19 cellular contexts compared by ENCODE assay signal in the genomic region with DNA sequence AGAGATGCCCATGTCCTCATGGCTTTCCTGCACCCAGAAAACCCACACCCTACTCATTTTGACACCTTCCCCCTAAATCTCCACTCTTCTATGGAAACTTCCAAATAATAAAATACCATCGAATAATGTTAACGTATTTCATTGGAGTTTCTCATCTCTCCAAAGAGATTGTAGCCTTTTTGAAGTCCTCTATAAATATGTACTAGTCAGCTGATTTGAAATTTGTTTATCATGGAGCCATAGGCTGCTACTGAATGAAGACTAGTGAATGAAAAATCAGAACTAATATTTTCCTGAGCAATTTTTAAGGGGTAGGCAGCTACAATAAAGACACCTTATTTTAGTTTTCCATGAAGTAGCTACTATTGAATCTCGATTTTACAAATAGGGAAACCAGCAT.
DNase-seq lines count a peak whose midpoint lies in the region; ATAC-seq, FAIRE-seq and TF ChIP-seq lines count a peak whose summit lies in the region.
"Had no signal": no experiment of that assay in that cellular context is flagged by ENCODE, and none has a peak within 500 bp of the region (broad histone marks: within the 10 kb centered on the region; RNA-seq: fewer than 3 reads in every experiment).

No MANE protein-coding gene starts in this region.

- no peak for TF ChIP-seq POLR2A in HepG2 (IDR thresholded peaks at IDR 0.05; ENCODE audit: insufficient read depth in 1 of 2, low read depth in 2 of 2, low read length in 2 of 2)
- TF ChIP-seq POLR2A in right lobe of liver (IDR thresholded peaks at IDR 0.05) = no peak

- H3K36me3 ChIP-seq in HepG2 (replicated peaks in 1 of 2; ENCODE audit: control insufficient read depth in 1 of 2, insufficient read depth in 2 of 2, low read length in 2 of 2) (no peaks in the 10 kb centered on the region), right lobe of liver (no peaks in the 10 kb centered on the region), PC-9 (ENCODE audit: low read depth) (no peaks in the 10 kb centered on the region), trophoblast cell (ENCODE audit: control insufficient read depth in 1 of 2, insufficient read depth in 2 of 2, low read length in 2 of 2) (no peaks in the 10 kb centered on the region)
- H3K36me3 ChIP-seq: HAP-1 had no signal

- CTCF ChIA-PET in HepG2 (lab: Yijun Ruan, JAX; ENCODE audit: low intra/inter-chr PET ratio, low total read pairs) (no interaction called here), PC-9 (lab: Charles Lee) (no interaction called here)

- no peak overlapping the region for H3K9ac ChIP-seq in HepG2 (ENCODE audit: insufficient read depth, low read depth, low read length)
- H3K9ac ChIP-seq in trophoblast cell (ENCODE audit: low read length) = no peak overlapping the region

- no peak overlapping the region for H2AK5ac ChIP-seq in trophoblast cell (ENCODE audit: low read length)

- no peak overlapping the region for H3K4me2 ChIP-seq in HepG2 (ENCODE audit: low read depth, low read length)
- no peak overlapping the region for H3K4me2 ChIP-seq in PC-9
- no peak overlapping the region for H3K4me2 ChIP-seq in trophoblast cell (ENCODE audit: low read length)

- peak overlapping the region; percentile 50 for H4K8ac ChIP-seq in trophoblast cell (ENCODE audit: low read depth, low read length)

- in situ Hi-C loops in HepG2 (cut with HindIII; ENCODE audit: extremely low pct_ligation_motif_present, low pct_unique_long_range_greater_than_20kb) = loop anchor here (10.0 kb wide), 1 partner anchor 284 kb away; no protein-coding TSS in a partner anchor

- 67% methylated on average over 3 of the region's 3 CpGs for WGBS in HepG2 (ENCODE audit: low lambda C conversion rate)
- 96% methylated on average over 3 of the region's 3 CpGs for WGBS in right lobe of liver (ENCODE audit: insufficient coverage, low coverage, low lambda C conversion rate, missing lambda C conversion rate)
- WGBS in trophoblast cell (ENCODE audit: extremely low coverage, insufficient coverage, insufficient read length) = 100% methylated on average over 1 of the region's 3 CpGs

- H3K79me1 ChIP-seq in trophoblast cell (ENCODE audit: low read length) = peaks cover 53% of the 10 kb centered on the region

- H2AFZ ChIP-seq in HepG2 (ENCODE audit: low read length) (no peak overlapping the region), PC-9 (no peak overlapping the region), trophoblast cell (ENCODE audit: insufficient read depth, low read length, poor library complexity) (no peak overlapping the region)

- peak overlapping the region; percentile 48 for H2BK120ac ChIP-seq in trophoblast cell (ENCODE audit: insufficient read depth, low read length, poor library complexity)

- TF ChIP-seq RAD21 in HepG2 (CRISPR knock-in tag; IDR thresholded peaks at IDR 0.05) = no peak

- no peak overlapping the region for H3K4me3 ChIP-seq in HepG2 (replicated peaks in 1 of 3; ENCODE audit: insufficient read depth in 1 of 3, low read depth in 2 of 3, low read length in 3 of 3)
- no peak overlapping the region for H3K4me3 ChIP-seq in right lobe of liver
- no peak overlapping the region for H3K4me3 ChIP-seq in PC-9
- H3K4me3 ChIP-seq in trophoblast cell (ENCODE audit: low read depth, low read length) = no peak overlapping the region
- H3K4me3 ChIP-seq: HAP-1 had no signal

- H3K79me2 ChIP-seq in HepG2 (ENCODE audit: insufficient read depth, low read length) (no peaks in the 10 kb centered on the region), PC-9 (ENCODE audit: low read depth) (peaks cover 11% of the 10 kb centered on the region), trophoblast cell (ENCODE audit: control insufficient read depth, insufficient read depth, low read length, poor library complexity) (peaks cover 10% of the 10 kb centered on the region)

- H3K4ac ChIP-seq in trophoblast cell (ENCODE audit: low read depth, low read length) = no peak overlapping the region

- TF ChIP-seq CTCF in HepG2 (CRISPR knock-in tag; IDR thresholded peaks at IDR 0.05) (no peak), right lobe of liver (IDR thresholded peaks at IDR 0.05) (no peak), PC-9 (conservative IDR thresholded peaks at IDR 0.05) (no peak)

- no peak overlapping the region for H3K18ac ChIP-seq in trophoblast cell (ENCODE audit: low read length)

- peak overlapping the region; percentile 72 for H2BK12ac ChIP-seq in trophoblast cell (ENCODE audit: low read length)

- POLR2A ChIA-PET in HepG2 (lab: Yijun Ruan, JAX) (no interaction called here), PC-9 (lab: Charles Lee; ENCODE audit: unreplicated experiment) (no interaction called here)

- H3K4me1 ChIP-seq in HepG2 (ENCODE audit: insufficient read depth, low read length) (peaks cover 9% of the 10 kb centered on the region; the same call in 1 of the 2 replicates), right lobe of liver (no peaks in the 10 kb centered on the region), PC-9 (replicated peaks; ENCODE audit: insufficient read depth) (peaks cover 77% of the 10 kb centered on the region), trophoblast cell (ENCODE audit: control insufficient read depth in 1 of 2, insufficient read depth in 2 of 2, low read length in 2 of 2) (peaks cover 27 to 44% of the 10 kb centered on the region in 2 experiments)

- H3K9me2 ChIP-seq in PC-9 (ENCODE audit: insufficient read depth) = no peaks in the 10 kb centered on the region

- FAIRE-seq in HepG2 (lab: Jason Lieb, UNC) = no peak
- FAIRE-seq: G401.6, GM12892, H54 had no signal

- H3K9me3 ChIP-seq in HepG2 (ENCODE audit: low read length) (no peaks in the 10 kb centered on the region), right lobe of liver (no peaks in the 10 kb centered on the region), PC-9 (ENCODE audit: insufficient read depth, low read depth) (no peaks in the 10 kb centered on the region), trophoblast cell (ENCODE audit: insufficient read depth, low read depth, low read length) (no peaks in the 10 kb centered on the region)
- H3K9me3 ChIP-seq: Caco-2, HAP-1 had no signal

- H3K27ac ChIP-seq in HepG2 (ENCODE audit: extremely low read length, insufficient read depth, low read length) = no peak overlapping the region
- no peak overlapping the region for H3K27ac ChIP-seq in right lobe of liver
- H3K27ac ChIP-seq in PC-9 = 0 out of 2 replicates have a peak overlapping the region, but pooled peaks have one; percentile 90
- H3K27ac ChIP-seq in trophoblast cell (ENCODE audit: low read depth, low read length) = peak overlapping the region; percentile 97
- H3K27ac ChIP-seq: C4-2B had no signal

- DNase-seq in HepG2 (ENCODE audit: low spot score) = no peak
- DNase-seq in right lobe of liver = no peak
- DNase-seq in PC-9 = no peak
- no peak for DNase-seq in trophoblast cell
- DNase-seq in NCI-H2029 treated with DMSO at 0.1 percent for 48 hours (lab: John Stamatoyannopoulos, UW) = no peak
- no peak for DNase-seq in SKM-1 (lab: John Stamatoyannopoulos, UW; ENCODE audit: unreplicated experiment)
- DNase-seq: 8988T; Caco-2; CD4-positive, CD25-positive, alpha-beta regulatory T cell; CD8-positive, alpha-beta T cell; DMS153; DND-41; GOT3; HFFc6 had no signal

- ATAC-seq in HepG2 (no peak), right lobe of liver (no peak)
- ATAC-seq: CD8-positive, alpha-beta T cell had no signal

- H2BK5ac ChIP-seq in trophoblast cell (ENCODE audit: low read depth, low read length, poor library complexity) = peak overlapping the region; percentile 88

- intact Hi-C loops in HepG2 (cut with micrococcal nuclease; ENCODE audit: unreplicated experiment) (no loop called here), right lobe of liver (cut with DNase I) (no loop called here), PC-9 (cut with micrococcal nuclease; ENCODE audit: unreplicated experiment) (no loop called here)

- H3F3A ChIP-seq in PC-9 (ENCODE audit: insufficient read depth, low read depth) = peaks cover 68% of the 10 kb centered on the region

- TF ChIP-seq EP300 in HepG2 (IDR thresholded peaks at IDR 0.05; ENCODE audit: low read depth in 2 of 2, low read length in 2 of 2) = no peak
- no peak for TF ChIP-seq EP300 in HepG2 (CRISPR knock-in tag; IDR thresholded peaks at IDR 0.05; ENCODE audit: borderline replicate concordance)

- no peak overlapping the region for H4K12ac ChIP-seq in trophoblast cell (ENCODE audit: low read depth, low read length)

- H3K23ac ChIP-seq in trophoblast cell (ENCODE audit: low read length) = no peak overlapping the region

- no peaks in the 10 kb centered on the region for H4K20me1 ChIP-seq in HepG2 (ENCODE audit: insufficient read depth, low read length)
- no peaks in the 10 kb centered on the region for H4K20me1 ChIP-seq in PC-9 (ENCODE audit: insufficient read depth)

- H3K14ac ChIP-seq in trophoblast cell (ENCODE audit: low read length) = peak overlapping the region; percentile 33

- no peaks in the 10 kb centered on the region for H3K27me3 ChIP-seq in HepG2 (ENCODE audit: control insufficient read depth in 1 of 2, insufficient read depth in 2 of 2, low read length in 2 of 2)
- no peaks in the 10 kb centered on the region for H3K27me3 ChIP-seq in right lobe of liver
- H3K27me3 ChIP-seq in PC-9 (ENCODE audit: insufficient read depth, low read depth) = no peaks in the 10 kb centered on the region
- H3K27me3 ChIP-seq in trophoblast cell (ENCODE audit: insufficient read depth, low read length) = no peaks in the 10 kb centered on the region

- BruUV-seq in HepG2 (replicated peaks; lab: Mats Ljungman, UMichigan) (no TSS peak), PC-9 (replicated peaks; lab: Mats Ljungman, UMichigan) (no TSS peak)

- H4K91ac ChIP-seq in trophoblast cell (ENCODE audit: low read depth, low read length) = peak overlapping the region; percentile 82

TF ChIP-seq in HepG2, 621 proteins besides CTCF, POLR2A, EP300 and RAD21:
- TF ChIP-seq MAFK (conservative IDR thresholded peaks at IDR 0.05 in 1 of 2, IDR thresholded peaks at IDR 0.05 in 1 of 2; ENCODE audit: low read length in 2 of 2) = peak; percentile 36 to 59; a peak in 3 of 4 replicates
- no peak for TF ChIP-seq ZNF775 (CRISPR knock-in tag; IDR thresholded peaks at IDR 0.05; ENCODE audit: borderline replicate concordance)
- no peak for TF ChIP-seq THYN1 (CRISPR knock-in tag; IDR thresholded peaks at IDR 0.05; ENCODE audit: borderline replicate concordance, low read depth)

Comparison
In these comparisons a context has a peak if more than half of its experiments do, and no peak if none do; other contexts are left out.
1. H3K27ac ChIP-seq: peak in PC-9 (single experiment) and trophoblast cell (single experiment); none in HepG2 (single experiment) and right lobe of liver (0 of 3).